9 cellular contexts compared by ENCODE assay signal in the genomic region with DNA sequence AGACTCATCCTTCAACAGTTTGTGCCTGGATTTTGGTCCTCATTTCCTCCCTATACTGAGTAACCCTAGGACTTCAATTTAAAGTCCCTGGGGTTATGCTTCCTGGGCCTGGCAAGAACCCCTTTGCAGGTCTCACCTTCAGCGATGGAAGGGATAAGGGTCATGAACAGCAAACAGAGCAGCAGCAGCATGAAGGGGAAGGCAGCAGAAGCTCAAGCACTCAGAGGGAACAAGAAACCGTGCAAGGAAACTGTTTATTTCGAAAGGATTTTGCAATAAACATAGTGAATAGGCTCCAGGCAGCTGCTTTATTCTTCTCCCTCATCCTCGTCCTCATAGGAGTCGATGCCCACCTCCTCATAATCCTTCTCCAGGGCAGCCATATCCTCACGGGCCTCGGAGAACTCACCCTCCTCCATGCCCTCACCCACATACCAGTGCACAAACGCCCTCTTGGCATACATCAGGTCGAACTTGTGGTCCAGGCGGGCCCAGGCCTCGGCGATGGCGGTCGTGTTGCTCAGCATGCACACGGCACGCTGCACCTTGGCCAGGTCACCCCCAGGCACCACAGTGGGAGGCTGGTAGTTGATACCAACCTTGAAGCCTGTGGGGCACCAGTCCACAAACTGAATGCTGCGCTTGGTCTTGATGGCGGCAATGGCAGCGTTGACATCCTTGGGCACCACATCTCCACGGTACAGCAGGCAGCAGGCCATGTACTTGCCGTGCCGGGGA. TPM values are rescaled to one million over a fixed set of nuclear protein-coding genes. Genes with fewer than 3 reads are reported as not detected.
DNase-seq lines count a peak whose midpoint lies in the region; ATAC-seq and TF ChIP-seq lines count a peak whose summit lies in the region.
"Had no signal": no experiment of that assay in that cellular context is flagged by ENCODE, and none has a peak within 500 bp of the region (broad histone marks: within the 10 kb centered on the region; RNA-seq: fewer than 3 reads in every experiment).

No MANE protein-coding gene starts in this region.

- no peak overlapping the region for H3K9ac ChIP-seq in NT2/D1 (ENCODE audit: insufficient read length, low read depth)
- peak overlapping the region; percentile 60 to 99 for H3K9ac ChIP-seq in colonic mucosa (ENCODE audit: low read depth in 2 of 2, low read length in 2 of 2)

- POLR2A ChIA-PET in CD4-positive, alpha-beta T cell (lab: Charles Lee), result interaction anchor here (0.6 to 10.1 kb wide), 17 partner anchors 11 to 248 kb away, joined by 3 to 202 read pairs (median 5); a partner anchor contains a TSS

- peak overlapping the region; percentile 66 for H3K4me2 ChIP-seq in osteoblast (ENCODE audit: insufficient read depth, low read length)

- H3K27me3 Mint-ChIP-seq in CD4-positive, alpha-beta T cell, result no peaks in the 10 kb centered on the region

- peaks cover 78% of the 10 kb centered on the region for H3K4me1 Mint-ChIP-seq in CD4-positive, alpha-beta T cell (ENCODE audit: low read depth)

- H3K27me3 ChIP-seq in CD4-positive, alpha-beta T cell (ENCODE audit: control insufficient read depth, insufficient read depth, low read length), result no peaks in the 10 kb centered on the region
- peaks cover 38% of the 10 kb centered on the region for H3K27me3 ChIP-seq in NT2/D1 (ENCODE audit: insufficient read depth, insufficient read length)
- H3K27me3 ChIP-seq in colonic mucosa, result no peaks in the 10 kb centered on the region
- no peaks in the 10 kb centered on the region for H3K27me3 ChIP-seq in osteoblast (ENCODE audit: insufficient read depth, low read length)

- H3K27ac ChIP-seq in CD4-positive, alpha-beta T cell (ENCODE audit: low read depth, low read length), result peak overlapping the region; percentile 61
- H3K27ac ChIP-seq in colonic mucosa (peak overlapping the region; percentile 96), osteoblast (ENCODE audit: low read depth, low read length) (peak overlapping the region; percentile 88)

- H3K36me3 Mint-ChIP-seq in CD4-positive, alpha-beta T cell (ENCODE audit: low read depth), result peaks cover 75% of the 10 kb centered on the region

- peaks cover 29% of the 10 kb centered on the region for H3K79me2 ChIP-seq in osteoblast (ENCODE audit: insufficient read depth, low read length)

- no peaks in the 10 kb centered on the region for H3K9me3 ChIP-seq in CD4-positive, alpha-beta T cell (ENCODE audit: control insufficient read depth, low read length)
- H3K9me3 ChIP-seq in NT2/D1 (ENCODE audit: insufficient read depth, low read length) (no peaks in the 10 kb centered on the region), colonic mucosa (no peaks in the 10 kb centered on the region), osteoblast (ENCODE audit: low read depth, low read length) (no peaks in the 10 kb centered on the region)

- no peak overlapping the region for H2AFZ ChIP-seq in osteoblast (ENCODE audit: low read length)

- H3K9me3 Mint-ChIP-seq in CD4-positive, alpha-beta T cell, result no peaks in the 10 kb centered on the region

- no peak for DNase-seq in CD4-positive, alpha-beta T cell
- DNase-seq in NT2/D1 (ENCODE audit: low read depth, low spot score) (no peak), colonic mucosa (peak; percentile 24), osteoblast (ENCODE audit: insufficient read length, low spot score, missing footprints) (no peak), NCI-H1694 (lab: John Stamatoyannopoulos, UW) (no peak), OCI-M1 (lab: John Stamatoyannopoulos, UW) (no peak)

- peak overlapping the region; percentile 96 for H3K27ac Mint-ChIP-seq in CD4-positive, alpha-beta T cell

- TF ChIP-seq CTCF in CD4-positive, alpha-beta T cell (IDR thresholded peaks at IDR 0.05), result no peak
- no peak for TF ChIP-seq CTCF in colonic mucosa (IDR thresholded peaks at IDR 0.05)
- no peak for TF ChIP-seq CTCF in osteoblast (IDR thresholded peaks at IDR 0.05; ENCODE audit: extremely low read depth, low read depth, low read length)

- peaks cover 25% of the 10 kb centered on the region for H3K4me1 ChIP-seq in NT2/D1 (ENCODE audit: insufficient read depth, insufficient read length)
- peaks cover 42% of the 10 kb centered on the region for H3K4me1 ChIP-seq in colonic mucosa
- H3K4me1 ChIP-seq in osteoblast (ENCODE audit: insufficient read depth, low read length), result peaks cover 70% of the 10 kb centered on the region

- peak overlapping the region; percentile 88 for H3K4me3 Mint-ChIP-seq in CD4-positive, alpha-beta T cell

- peaks cover 52% of the 10 kb centered on the region for H3K36me3 ChIP-seq in NT2/D1 (ENCODE audit: insufficient read depth, insufficient read length, low read length)
- no peaks in the 10 kb centered on the region for H3K36me3 ChIP-seq in colonic mucosa
- peaks cover 23% of the 10 kb centered on the region for H3K36me3 ChIP-seq in osteoblast (ENCODE audit: insufficient read depth, low read length)

- intact Hi-C loops in CD4-positive, alpha-beta T cell (cut with DNase I, micrococcal nuclease), result loop anchor here (5.0 to 10.0 kb wide), 2 partner anchors 33 to 685 kb away; a partner anchor contains a TSS
- intact Hi-C loops in colonic mucosa (cut with DNase I), result no loop called here

- H3K4me3 ChIP-seq in NT2/D1 (ENCODE audit: insufficient read length, low read depth), result peak overlapping the region; percentile 1
- no peak overlapping the region for H3K4me3 ChIP-seq in colonic mucosa
- H3K4me3 ChIP-seq in osteoblast (ENCODE audit: insufficient read depth, low read length), result peak overlapping the region; percentile 26

- CTCF ChIA-PET in CD4-positive, alpha-beta T cell (lab: Charles Lee), result interaction anchor here (1.1 to 3.8 kb wide), 6 partner anchors 27 to 374 kb away, joined by 3 to 30 read pairs (median 6); a partner anchor contains a TSS

- H4K20me1 ChIP-seq in osteoblast (ENCODE audit: insufficient read depth, low read length), result no peaks in the 10 kb centered on the region

- ATAC-seq in CD4-positive, alpha-beta T cell (ENCODE audit: poor library complexity), result no peak
- ATAC-seq in HG03108 (IDR thresholded peaks at IDR 0.05; ENCODE audit: unreplicated experiment) (no peak), GM19324 (IDR thresholded peaks at IDR 0.05; ENCODE audit: low FRiP score, unreplicated experiment) (no peak)

RNA-seq across cellular contexts. Expression of a gene that starts 2.8 kb away (rescaled TPM):
- not detected for total RNA-seq in CD4-positive, alpha-beta T cell
- total RNA-seq in colonic mucosa (not detected), osteoblast (not detected in 2 replicates)
- total RNA-seq: dermis microvascular lymphatic vessel endothelial cell had no signal

RNA-seq across cellular contexts. Expression of a gene that starts 3.5 kb away (rescaled TPM):
- 100 to 1,000 TPM; 183 to 185 TPM for total RNA-seq in CD4-positive, alpha-beta T cell
- total RNA-seq in colonic mucosa (100 to 1,000 TPM in 1 of 2 donors, 10 to 100 TPM in 1; 68.4 to 149 TPM), osteoblast (11.9 and 13.6 TPM in 2 replicates)

RNA-seq across cellular contexts. Expression of a gene that starts 4.9 kb away (rescaled TPM):
- 10 to 100 TPM; 11.2 to 14.1 TPM for total RNA-seq in CD4-positive, alpha-beta T cell
- 10 to 100 TPM; 30.1 to 35.8 TPM for total RNA-seq in colonic mucosa
- 29.5 and 31.8 TPM in 2 replicates for total RNA-seq in osteoblast

RNA-seq across cellular contexts. Expression of a gene that starts 5.0 kb away (rescaled TPM):
- total RNA-seq in CD4-positive, alpha-beta T cell, result 1 to 10 TPM; 2.4 to 3.0 TPM
- total RNA-seq in colonic mucosa (1 to 10 TPM; 2.1 to 2.5 TPM), osteoblast (13.0 and 21.0 TPM in 2 replicates)

RNA-seq across cellular contexts. Expression of a gene that starts 20.6 kb away (rescaled TPM):
- total RNA-seq in CD4-positive, alpha-beta T cell, result 100 to 1,000 TPM; 128 to 135 TPM
- 10 to 100 TPM; 56.7 to 67.1 TPM for total RNA-seq in colonic mucosa
- 35.1 TPM in 2 replicates for total RNA-seq in osteoblast
